ENCODE assay signal across 17 cellular contexts in the genomic region with DNA sequence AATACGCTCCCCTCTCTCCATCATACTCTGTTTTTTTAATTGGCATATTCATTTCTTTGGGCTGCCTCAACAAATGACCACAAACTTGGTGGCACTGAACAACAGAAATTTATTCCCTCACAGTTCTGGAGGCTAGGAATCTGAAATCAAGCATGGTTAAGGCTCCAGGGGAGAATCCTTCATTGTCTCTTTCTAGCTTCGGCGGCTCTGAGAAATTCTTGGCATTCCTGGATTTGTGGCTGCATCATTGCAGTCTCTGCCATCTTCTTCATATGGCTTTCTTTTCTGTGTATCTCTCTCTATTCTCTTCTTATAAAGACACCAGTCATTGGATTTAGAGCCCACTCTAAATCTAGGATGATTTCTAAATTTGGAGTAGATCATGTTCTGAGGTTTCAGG. TPM values are rescaled to one million over a fixed set of nuclear protein-coding genes. Genes with fewer than 3 reads are reported as not detected.
DNase-seq lines count a peak whose midpoint lies in the region; ATAC-seq and TF ChIP-seq lines count a peak whose summit lies in the region.
"Had no signal": no experiment of that assay in that cellular context is flagged by ENCODE, and none has a peak within 500 bp of the region (broad histone marks: within the 10 kb centered on the region; RNA-seq: fewer than 3 reads in every experiment).

No MANE protein-coding gene starts in this region.

- intact Hi-C loops in left cardiac atrium (cut with DNase I): no loop called here

- DNase-seq in RPMI7951 (ENCODE audit: low read depth): peak; percentile 1
- DNase-seq in epithelial cell of proximal tubule (ENCODE audit: low read depth): peak; percentile 2
- DNase-seq in kidney glomerular epithelial cell (lab: John Stamatoyannopoulos, UW): peak; percentile 34
- no peak for DNase-seq in NCI-H748 treated with DMSO at 0.1 percent for 48 hours (lab: John Stamatoyannopoulos, UW)
- no peak for DNase-seq in left cardiac atrium
- no peak for DNase-seq in anterior cingulate cortex (lab: John Stamatoyannopoulos, UW)
- no peak for DNase-seq in NCI-H2171 treated with DMSO at 0.1 percent for 48 hours (lab: John Stamatoyannopoulos, UW)
- DNase-seq: CD4-positive, alpha-beta T cell; DMS53; KBM-7; NCI-H1417 treated with DMSO at 0.1 percent for 48 hours; NCI-H1930; NCI-H446 treated with DMSO at 0.1 percent for 48 hours; NCI-H774 had no signal

- H3K4me3 ChIP-seq in epithelial cell of proximal tubule (ENCODE audit: low read depth, low read length): no peak overlapping the region
- H3K4me3 ChIP-seq: HAP-1 had no signal

- no peak for TF ChIP-seq CTCF in epithelial cell of proximal tubule (conservative IDR thresholded peaks at IDR 0.05; ENCODE audit: low read depth, low read length)

- ATAC-seq in left cardiac atrium: no peak

RNA-seq across cellular contexts. Expression of a gene that starts 10.9 kb away (rescaled TPM):
- total RNA-seq in RPMI7951 (2014; rRNA removed; shearing (Covaris generic)): under 0.01 and 0.12 TPM in 2 replicates
- not detected in 2 replicates for total RNA-seq in epithelial cell of proximal tubule
- not detected for total RNA-seq in left cardiac atrium
- total RNA-seq: B cell; CD4-positive, alpha-beta T cell; SK-MEL-5 had no signal

Comparison
In these comparisons a context has a peak if more than half of its experiments do, and no peak if none do; other contexts are left out.
1. DNase-seq: peak in RPMI7951 (single experiment), epithelial cell of proximal tubule (single experiment) and kidney glomerular epithelial cell (single experiment); none in NCI-H748 treated with DMSO at 0.1 percent for 48 hours (single experiment), left cardiac atrium (single experiment), anterior cingulate cortex (0 of 58) and NCI-H2171 treated with DMSO at 0.1 percent for 48 hours (single experiment).